In genomic region chrX:120549483-120550452, GRCh38 we compare ENCODE assay signal across 1 cellular context.
TF ChIP-seq lines count a peak whose summit lies in the region.

No MANE protein-coding gene starts in this region.

TF ChIP-seq in K562, 482 proteins besides CTCF, POLR2A, EP300 and RAD21 (continued from another document):
- TF ChIP-seq TARDBP (IDR thresholded peaks at IDR 0.05) = no peak
- no peak for TF ChIP-seq PTBP1 (IDR thresholded peaks at IDR 0.05; ENCODE audit: low read depth, low read length)
- TF ChIP-seq ZNF717 (CRISPR knock-in tag; IDR thresholded peaks at IDR 0.05) = no peak
- no peak for TF ChIP-seq ZNF586 (CRISPR knock-in tag; conservative IDR thresholded peaks at IDR 0.05)
- no peak for TF ChIP-seq THAP12 (CRISPR knock-in tag; IDR thresholded peaks at IDR 0.05)
- no peak for TF ChIP-seq SLC30A9 (CRISPR knock-in tag; IDR thresholded peaks at IDR 0.05)
- 0 out of 2 replicates have a peak, but pooled peaks have one; percentile 41 for TF ChIP-seq ZNF175 (CRISPR knock-in tag; IDR thresholded peaks at IDR 0.05; ENCODE audit: low read depth)
- peak; percentile 72 for TF ChIP-seq GABPA (tag; conservative IDR thresholded peaks at IDR 0.05; ENCODE audit: low read depth)
- TF ChIP-seq SMC3 (conservative IDR thresholded peaks at IDR 0.05; ENCODE audit: insufficient read depth, low read depth, low read length) = no peak
- TF ChIP-seq ZFP30 (CRISPR knock-in tag; IDR thresholded peaks at IDR 0.05; ENCODE audit: borderline replicate concordance) = no peak
- no peak for TF ChIP-seq ZSCAN32 (CRISPR knock-in tag; IDR thresholded peaks at IDR 0.05)
- TF ChIP-seq RHOXF2B (CRISPR knock-in tag; conservative IDR thresholded peaks at IDR 0.05) = no peak
- TF ChIP-seq ZNF232 (CRISPR knock-in tag; IDR thresholded peaks at IDR 0.05) = no peak
- TF ChIP-seq ZNF3 (CRISPR knock-in tag; IDR thresholded peaks at IDR 0.05) = no peak
- TF ChIP-seq BRCA1 (IDR thresholded peaks at IDR 0.05) = no peak
- no peak for TF ChIP-seq BRCA1 (CRISPR knock-in tag; IDR thresholded peaks at IDR 0.05)
- TF ChIP-seq NR3C1 (CRISPR knock-in tag; IDR thresholded peaks at IDR 0.05) = no peak
- no peak for TF ChIP-seq ZNF431 (CRISPR knock-in tag; IDR thresholded peaks at IDR 0.05)
- TF ChIP-seq KDM1A (IDR thresholded peaks at IDR 0.05) = peak in 1 of 2 experiments; percentile 47; a peak in 2 of 4 replicates
- TF ChIP-seq CREBBP (IDR thresholded peaks at IDR 0.05; ENCODE audit: low read depth, low read length) = no peak
- TF ChIP-seq, protein P1, sequence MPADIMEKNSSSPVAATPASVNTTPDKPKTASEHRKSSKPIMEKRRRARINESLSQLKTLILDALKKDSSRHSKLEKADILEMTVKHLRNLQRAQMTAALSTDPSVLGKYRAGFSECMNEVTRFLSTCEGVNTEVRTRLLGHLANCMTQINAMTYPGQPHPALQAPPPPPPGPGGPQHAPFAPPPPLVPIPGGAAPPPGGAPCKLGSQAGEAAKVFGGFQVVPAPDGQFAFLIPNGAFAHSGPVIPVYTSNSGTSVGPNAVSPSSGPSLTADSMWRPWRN (IDR thresholded peaks at IDR 0.05; ENCODE audit: low read depth) = peak; percentile 70
- TF ChIP-seq POLR3G (IDR thresholded peaks at IDR 0.05; ENCODE audit: extremely low read depth, insufficient read length, insufficient replicate concordance) = no peak
- TF ChIP-seq ETV6 (IDR thresholded peaks at IDR 0.05; ENCODE audit: borderline replicate concordance in 1 of 2, low read depth in 2 of 2, low read length in 1 of 2) = no peak
- TF ChIP-seq ETV6 (CRISPR knock-in tag; IDR thresholded peaks at IDR 0.05; ENCODE audit: borderline replicate concordance) = no peak
- TF ChIP-seq, protein P2, sequence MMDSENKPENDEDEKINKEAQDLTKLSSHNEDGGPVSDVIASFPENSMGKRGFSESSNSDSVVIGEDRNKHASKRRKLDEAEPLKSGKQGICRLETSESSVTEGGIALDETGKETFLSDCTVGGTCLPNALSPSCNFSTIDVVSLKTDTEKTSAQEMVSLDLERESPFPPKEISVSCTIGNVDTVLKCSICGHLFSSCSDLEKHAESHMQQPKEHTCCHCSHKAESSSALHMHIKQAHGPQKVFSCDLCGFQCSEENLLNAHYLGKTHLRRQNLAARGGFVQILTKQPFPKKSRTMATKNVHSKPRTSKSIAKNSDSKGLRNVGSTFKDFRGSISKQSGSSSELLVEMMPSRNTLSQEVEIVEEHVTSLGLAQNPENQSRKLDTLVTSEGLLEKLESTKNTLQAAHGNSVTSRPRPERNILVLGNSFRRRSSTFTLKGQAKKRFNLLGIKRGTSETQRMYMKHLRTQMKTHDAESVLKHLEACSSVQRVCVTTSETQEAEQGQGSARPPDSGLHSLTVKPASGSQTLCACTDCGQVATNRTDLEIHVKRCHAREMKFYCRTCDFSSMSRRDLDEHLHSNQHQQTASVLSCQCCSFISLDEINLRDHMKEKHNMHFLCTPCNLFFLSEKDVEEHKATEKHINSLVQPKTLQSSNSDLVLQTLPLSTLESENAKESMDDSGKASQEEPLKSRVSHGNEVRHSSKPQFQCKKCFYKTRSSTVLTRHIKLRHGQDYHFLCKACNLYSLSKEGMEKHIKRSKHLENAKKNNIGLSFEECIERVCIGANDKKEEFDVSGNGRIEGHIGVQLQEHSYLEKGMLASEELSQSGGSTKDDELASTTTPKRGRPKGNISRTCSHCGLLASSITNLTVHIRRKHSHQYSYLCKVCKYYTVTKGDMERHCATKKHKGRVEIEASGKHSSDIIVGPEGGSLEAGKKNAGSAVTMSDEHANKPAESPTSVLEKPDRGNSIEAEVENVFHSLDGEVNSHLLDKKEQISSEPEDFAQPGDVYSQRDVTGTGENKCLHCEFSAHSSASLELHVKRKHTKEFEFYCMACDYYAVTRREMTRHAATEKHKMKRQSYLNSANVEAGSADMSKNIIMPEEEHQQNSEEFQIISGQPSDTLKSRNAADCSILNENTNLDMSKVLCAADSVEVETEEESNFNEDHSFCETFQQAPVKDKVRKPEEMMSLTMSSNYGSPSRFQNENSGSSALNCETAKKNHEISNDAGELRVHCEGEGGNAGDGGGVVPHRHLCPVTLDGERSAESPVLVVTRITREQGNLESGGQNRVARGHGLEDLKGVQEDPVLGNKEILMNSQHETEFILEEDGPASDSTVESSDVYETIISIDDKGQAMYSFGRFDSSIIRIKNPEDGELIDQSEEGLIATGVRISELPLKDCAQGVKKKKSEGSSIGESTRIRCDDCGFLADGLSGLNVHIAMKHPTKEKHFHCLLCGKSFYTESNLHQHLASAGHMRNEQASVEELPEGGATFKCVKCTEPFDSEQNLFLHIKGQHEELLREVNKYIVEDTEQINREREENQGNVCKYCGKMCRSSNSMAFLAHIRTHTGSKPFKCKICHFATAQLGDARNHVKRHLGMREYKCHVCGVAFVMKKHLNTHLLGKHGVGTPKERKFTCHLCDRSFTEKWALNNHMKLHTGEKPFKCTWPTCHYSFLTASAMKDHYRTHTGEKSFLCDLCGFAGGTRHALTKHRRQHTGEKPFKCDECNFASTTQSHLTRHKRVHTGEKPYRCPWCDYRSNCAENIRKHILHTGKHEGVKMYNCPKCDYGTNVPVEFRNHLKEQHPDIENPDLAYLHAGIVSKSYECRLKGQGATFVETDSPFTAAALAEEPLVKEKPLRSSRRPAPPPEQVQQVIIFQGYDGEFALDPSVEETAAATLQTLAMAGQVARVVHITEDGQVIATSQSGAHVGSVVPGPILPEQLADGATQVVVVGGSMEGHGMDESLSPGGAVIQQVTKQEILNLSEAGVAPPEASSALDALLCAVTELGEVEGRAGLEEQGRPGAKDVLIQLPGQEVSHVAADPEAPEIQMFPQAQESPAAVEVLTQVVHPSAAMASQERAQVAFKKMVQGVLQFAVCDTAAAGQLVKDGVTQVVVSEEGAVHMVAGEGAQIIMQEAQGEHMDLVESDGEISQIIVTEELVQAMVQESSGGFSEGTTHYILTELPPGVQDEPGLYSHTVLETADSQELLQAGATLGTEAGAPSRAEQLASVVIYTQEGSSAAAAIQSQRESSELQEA (IDR thresholded peaks at IDR 0.05; ENCODE audit: low read depth) = no peak
- no peak for TF ChIP-seq PHF21A (IDR thresholded peaks at IDR 0.05; ENCODE audit: borderline replicate concordance, low read depth)
- TF ChIP-seq RBM34 (IDR thresholded peaks at IDR 0.05; ENCODE audit: borderline replicate concordance, insufficient read depth, low read length) = no peak
- TF ChIP-seq FOXJ2 (tag; IDR thresholded peaks at IDR 0.05) = no peak
- TF ChIP-seq, protein P3, sequence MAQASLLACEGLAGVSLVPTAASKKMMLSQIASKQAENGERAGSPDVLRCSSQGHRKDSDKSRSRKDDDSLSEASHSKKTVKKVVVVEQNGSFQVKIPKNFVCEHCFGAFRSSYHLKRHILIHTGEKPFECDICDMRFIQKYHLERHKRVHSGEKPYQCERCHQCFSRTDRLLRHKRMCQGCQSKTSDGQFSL (CRISPR knock-in tag; IDR thresholded peaks at IDR 0.05) = no peak
- TF ChIP-seq, protein P3 (tag; IDR thresholded peaks at IDR 0.05) = no peak
- no peak for TF ChIP-seq EGR1 (conservative IDR thresholded peaks at IDR 0.05)
- TF ChIP-seq LCOR (CRISPR knock-in tag; IDR thresholded peaks at IDR 0.05) = peak; percentile 69; the same call in 1 of the 2 replicates
- 0 out of 2 replicates have a peak, but pooled peaks have one; percentile 20 for TF ChIP-seq CREB1 (IDR thresholded peaks at IDR 0.05)
- TF ChIP-seq CREB1 (CRISPR knock-in tag; IDR thresholded peaks at IDR 0.05) = no peak
- TF ChIP-seq, protein P4, sequence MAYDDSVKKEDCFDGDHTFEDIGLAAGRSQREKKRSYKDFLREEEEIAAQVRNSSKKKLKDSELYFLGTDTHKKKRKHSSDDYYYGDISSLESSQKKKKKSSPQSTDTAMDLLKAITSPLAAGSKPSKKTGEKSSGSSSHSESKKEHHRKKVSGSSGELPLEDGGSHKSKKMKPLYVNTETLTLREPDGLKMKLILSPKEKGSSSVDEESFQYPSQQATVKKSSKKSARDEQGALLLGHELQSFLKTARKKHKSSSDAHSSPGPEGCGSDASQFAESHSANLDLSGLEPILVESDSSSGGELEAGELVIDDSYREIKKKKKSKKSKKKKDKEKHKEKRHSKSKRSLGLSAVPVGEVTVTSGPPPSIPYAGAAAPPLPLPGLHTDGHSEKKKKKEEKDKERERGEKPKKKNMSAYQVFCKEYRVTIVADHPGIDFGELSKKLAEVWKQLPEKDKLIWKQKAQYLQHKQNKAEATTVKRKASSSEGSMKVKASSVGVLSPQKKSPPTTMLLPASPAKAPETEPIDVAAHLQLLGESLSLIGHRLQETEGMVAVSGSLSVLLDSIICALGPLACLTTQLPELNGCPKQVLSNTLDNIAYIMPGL (CRISPR knock-in tag; IDR thresholded peaks at IDR 0.05) = no peak
- TF ChIP-seq BACH1 (tag; IDR thresholded peaks at IDR 0.05) = peak; percentile 17; the same call in 1 of the 2 replicates
- TF ChIP-seq ZNF347 (CRISPR knock-in tag; IDR thresholded peaks at IDR 0.05; ENCODE audit: low read depth) = no peak
- TF ChIP-seq ZNF695 (CRISPR knock-in tag; IDR thresholded peaks at IDR 0.05) = no peak
- TF ChIP-seq ATF4 (CRISPR knock-in tag; IDR thresholded peaks at IDR 0.05) = no peak
- no peak for TF ChIP-seq ZNF212 (CRISPR knock-in tag; IDR thresholded peaks at IDR 0.05)
- TF ChIP-seq, protein P5, sequence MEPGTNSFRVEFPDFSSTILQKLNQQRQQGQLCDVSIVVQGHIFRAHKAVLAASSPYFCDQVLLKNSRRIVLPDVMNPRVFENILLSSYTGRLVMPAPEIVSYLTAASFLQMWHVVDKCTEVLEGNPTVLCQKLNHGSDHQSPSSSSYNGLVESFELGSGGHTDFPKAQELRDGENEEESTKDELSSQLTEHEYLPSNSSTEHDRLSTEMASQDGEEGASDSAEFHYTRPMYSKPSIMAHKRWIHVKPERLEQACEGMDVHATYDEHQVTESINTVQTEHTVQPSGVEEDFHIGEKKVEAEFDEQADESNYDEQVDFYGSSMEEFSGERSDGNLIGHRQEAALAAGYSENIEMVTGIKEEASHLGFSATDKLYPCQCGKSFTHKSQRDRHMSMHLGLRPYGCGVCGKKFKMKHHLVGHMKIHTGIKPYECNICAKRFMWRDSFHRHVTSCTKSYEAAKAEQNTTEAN (CRISPR knock-in tag; IDR thresholded peaks at IDR 0.05) = no peak
- TF ChIP-seq RB1 (IDR thresholded peaks at IDR 0.05; ENCODE audit: low read depth) = no peak
- no peak for TF ChIP-seq RBM15 (IDR thresholded peaks at IDR 0.05; ENCODE audit: insufficient read depth, low read length)
- TF ChIP-seq NFRKB (IDR thresholded peaks at IDR 0.05; ENCODE audit: low read depth) = no peak
- no peak for TF ChIP-seq MAFK (IDR thresholded peaks at IDR 0.05; ENCODE audit: low read length)
- TF ChIP-seq ZNF79 (CRISPR knock-in tag; IDR thresholded peaks at IDR 0.05; ENCODE audit: low read depth) = no peak
- no peak for TF ChIP-seq HCFC1 (IDR thresholded peaks at IDR 0.05; ENCODE audit: low read depth, low read length)
- TF ChIP-seq NR4A1 (CRISPR knock-in tag; IDR thresholded peaks at IDR 0.05) = no peak
- no peak for TF ChIP-seq NR4A1 (tag; IDR thresholded peaks at IDR 0.05)
- no peak for TF ChIP-seq NELFE (IDR thresholded peaks at IDR 0.05; ENCODE audit: insufficient read depth, insufficient read length)
- no peak for TF ChIP-seq ILK (tag; IDR thresholded peaks at IDR 0.05; ENCODE audit: borderline replicate concordance, low read depth)
- no peak for TF ChIP-seq AFF4 (CRISPR knock-in tag; IDR thresholded peaks at IDR 0.05)
